ENCODE assay signal across 19 cellular contexts in the genomic region with DNA sequence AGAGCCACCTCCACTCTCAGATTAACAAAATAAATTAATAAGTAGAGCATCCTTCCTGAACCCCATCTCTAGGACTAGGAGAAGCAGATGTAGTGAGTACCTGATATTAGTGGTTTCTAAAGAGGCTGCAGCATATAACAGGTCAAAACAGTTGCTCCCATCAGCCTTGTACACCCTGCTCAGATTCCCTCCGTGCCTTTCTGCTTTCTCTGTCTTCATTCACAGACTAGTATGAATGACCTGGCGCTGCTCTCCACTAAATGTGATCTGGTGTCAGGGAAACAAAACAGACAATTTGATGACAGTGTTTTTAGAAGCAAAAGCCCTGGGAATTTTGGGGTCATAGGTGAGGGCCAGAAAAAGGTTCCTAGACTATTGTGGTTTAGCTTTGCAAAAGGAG. TPM values are rescaled to one million over a fixed set of nuclear protein-coding genes. Genes with fewer than 3 reads are reported as not detected.
A peak's percentile ranks its signal among the peaks of the same experiment; 100 is the strongest.
DNase-seq lines count a peak whose midpoint lies in the region; ATAC-seq, FAIRE-seq and TF ChIP-seq lines count a peak whose summit lies in the region.
"Had no signal": no experiment of that assay in that cellular context is flagged by ENCODE, and none has a peak within 500 bp of the region (broad histone marks: within the 10 kb centered on the region; RNA-seq: fewer than 3 reads in every experiment).

No MANE protein-coding gene starts in this region.

- H4K20me1 ChIP-seq in GM23338 (replicated peaks; ENCODE audit: insufficient read depth) (peaks cover 61% of the 10 kb centered on the region), K562 (replicated peaks; ENCODE audit: control insufficient read depth, insufficient read depth, low read length) (peaks cover 44% of the 10 kb centered on the region)

- TF ChIP-seq POLR2A in K562 (conservative IDR thresholded peaks at IDR 0.05) (no peak), H54 (IDR thresholded peaks at IDR 0.05; ENCODE audit: low read depth, low read length) (no peak)

- DNase-seq in AG08396 (ENCODE audit: low spot score), result peak; percentile 0
- DNase-seq in GM23338 (ENCODE audit: low spot score), result no peak
- peak in 2 of 4 experiments; percentile 3 to 5 for DNase-seq in K562 (ENCODE audit: extremely low read depth in 1 of 4, low spot score in 3 of 4)
- no peak for DNase-seq in neural crest cell (ENCODE audit: low read depth, low spot score)
- DNase-seq in H54 (ENCODE audit: insufficient read length, low spot score), result no peak
- DNase-seq in mesenteric fat pad (ENCODE audit: low spot score), result no peak
- DNase-seq in EL, result no peak
- no peak for DNase-seq in amygdala (lab: John Stamatoyannopoulos, UW)
- DNase-seq: CD4-positive, alpha-beta T cell; DND-41; GF-D8; NCI-H1417; NCI-H1930; NCI-H2171; NCI-H446 treated with DMSO at 0.1 percent for 48 hours; NCI-H748 treated with DMSO at 0.1 percent for 48 hours had no signal

- CTCF ChIA-PET in K562 (lab: Yijun Ruan, JAX; ENCODE audit: low intra/inter-chr PET ratio), result interaction anchor here (0.5 kb wide), 1 partner anchor 16 kb away, joined by 6 read pairs; no protein-coding TSS in a partner anchor

- H2AFZ ChIP-seq in GM23338 (no peak overlapping the region), K562 (ENCODE audit: low read depth, low read length) (no peak overlapping the region)

- H3K36me3 ChIP-seq in GM23338 (ENCODE audit: insufficient read depth) (peaks cover 23% of the 10 kb centered on the region), K562 (ENCODE audit: control insufficient read depth, insufficient read depth, low read length) (peaks cover 37% of the 10 kb centered on the region; the same call in 2 of the 3 replicates)

- H3K4me1 ChIP-seq in GM23338 (ENCODE audit: insufficient read depth), result peaks cover 42% of the 10 kb centered on the region
- H3K4me1 ChIP-seq in K562 (replicated peaks in 1 of 2; ENCODE audit: control insufficient read depth in 2 of 2, insufficient read depth in 2 of 2, low read length in 2 of 2), result peaks cover 41 to 51% of the 10 kb centered on the region in 2 experiments

- H3K27me3 Mint-ChIP-seq in GM23338 (ENCODE audit: insufficient read depth, low read depth, poor library complexity), result peaks cover 13% of the 10 kb centered on the region
- no peaks in the 10 kb centered on the region for H3K27me3 Mint-ChIP-seq in neural crest cell (ENCODE audit: low read depth)
- H3K27me3 Mint-ChIP-seq: CD4-positive, alpha-beta T cell had no signal

- H3F3A ChIP-seq in GM23338 (replicated peaks; ENCODE audit: low read depth), result 0 out of 2 replicates have a peak, but pooled peaks cover 9% of the 10 kb centered on the region

- TF ChIP-seq RAD21 in K562 (CRISPR knock-in tag; conservative IDR thresholded peaks at IDR 0.05 in 1 of 2, IDR thresholded peaks at IDR 0.05 in 1 of 2), result no peak

- POLR2A ChIA-PET in K562 (lab: Yijun Ruan, JAX), result interaction anchor here (0.9 to 22.4 kb wide), 9 partner anchors 1 to 283 kb away, joined by 3 to 547 read pairs (median 16); partner anchors contain the start of genes ATP5IF1, MED18, RCC1 and SESN2

- ATAC-seq in GM23338 (no peak), K562 (no peak)
- ATAC-seq: A549, Right ventricle myocardium inferior had no signal

- H3K4me3 ChIP-seq in GM23338 (no peak overlapping the region), K562 (no peak overlapping the region)
- H3K4me3 ChIP-seq: A549 had no signal

- H3K4me3 Mint-ChIP-seq in GM23338, result no peak overlapping the region; the same call in 2 of the 3 replicates
- H3K4me3 Mint-ChIP-seq in neural crest cell, result peak overlapping the region; percentile 1
- H3K4me3 Mint-ChIP-seq: CD4-positive, alpha-beta T cell had no signal

- peak overlapping the region; percentile 72; the same call in 1 of the 2 replicates for H3K27ac ChIP-seq in GM23338 (ENCODE audit: low read depth)
- peak overlapping the region; percentile 71; the same call in 1 of the 3 replicates for H3K27ac ChIP-seq in K562 (ENCODE audit: extremely low read depth, low read depth, low read length)
- H3K27ac ChIP-seq: A549 had no signal

- peaks cover 36% of the 10 kb centered on the region for H3K36me3 Mint-ChIP-seq in GM23338 (ENCODE audit: low read depth)
- no peaks in the 10 kb centered on the region for H3K36me3 Mint-ChIP-seq in neural crest cell (ENCODE audit: low read depth)

- H3K4me2 ChIP-seq in GM23338 (0 out of 2 replicates have a peak overlapping the region, but pooled peaks have one; percentile 43), K562 (ENCODE audit: insufficient read depth, low read length) (peak overlapping the region; percentile 68)
- H3K4me2 ChIP-seq: A549 had no signal

- in situ Hi-C loops in K562 (cut with MboI), result no loop called here

- no TSS peak for BruUV-seq in K562 (replicated peaks; lab: Mats Ljungman, UMichigan)

- no peak for TF ChIP-seq EP300 in K562 (IDR thresholded peaks at IDR 0.05; ENCODE audit: low read length)

- no peaks in the 10 kb centered on the region for H3K9me1 ChIP-seq in K562 (ENCODE audit: control insufficient read depth, insufficient read depth, low read length)

- no peaks in the 10 kb centered on the region for H3K9me3 Mint-ChIP-seq in GM23338
- H3K9me3 Mint-ChIP-seq in neural crest cell, result no peaks in the 10 kb centered on the region
- H3K9me3 Mint-ChIP-seq: CD4-positive, alpha-beta T cell had no signal

- H3K9me3 ChIP-seq in K562 (replicated peaks; ENCODE audit: control insufficient read depth, insufficient read depth, low read depth, low read length), result no peaks in the 10 kb centered on the region
- H3K9me3 ChIP-seq: A549 had no signal

- H3K4me1 Mint-ChIP-seq in GM23338 (peaks cover 50% of the 10 kb centered on the region), neural crest cell (peaks cover 27% of the 10 kb centered on the region)

- H3K9me2 ChIP-seq in GM23338 (ENCODE audit: insufficient read depth), result no peaks in the 10 kb centered on the region

- TF ChIP-seq CTCF in GM23338 (conservative IDR thresholded peaks at IDR 0.05; ENCODE audit: low read depth in 2 of 2) (no peak), K562 (IDR thresholded peaks at IDR 0.05 in 2 of 3, conservative IDR thresholded peaks at IDR 0.05 in 1 of 3; ENCODE audit: insufficient read depth in 2 of 3, low read depth in 1 of 3, low read length in 3 of 3) (no peak), neural crest cell (conservative IDR thresholded peaks at IDR 0.05) (no peak)

- FAIRE-seq in K562 (lab: Jason Lieb, UNC) (no peak), H54 (lab: Jason Lieb, UNC) (no peak)
- FAIRE-seq: A549, H1 had no signal

- H3K9ac ChIP-seq in K562 (ENCODE audit: insufficient read depth in 1 of 2, low read depth in 2 of 2, low read length in 2 of 2), result no peak overlapping the region

- H3K27ac Mint-ChIP-seq in GM23338, result no peak overlapping the region
- H3K27ac Mint-ChIP-seq in neural crest cell (ENCODE audit: unreplicated experiment), result no peak overlapping the region
- H3K27ac Mint-ChIP-seq: CD4-positive, alpha-beta T cell had no signal

- WGBS in K562 (ENCODE audit: insufficient coverage, low coverage, missing lambda C conversion rate), result 62% methylated on average over 2 of the region's 2 CpGs

- intact Hi-C loops in K562 (cut with micrococcal nuclease), result loop anchor here (2.0 kb wide), 1 partner anchor 19 kb away; no protein-coding TSS in a partner anchor

- no peaks in the 10 kb centered on the region for H3K27me3 ChIP-seq in GM23338 (ENCODE audit: insufficient read depth)
- no peaks in the 10 kb centered on the region for H3K27me3 ChIP-seq in K562 (ENCODE audit: control insufficient read depth in 2 of 2, insufficient read depth in 2 of 2, low read length in 2 of 2)

- peaks cover 87% of the 10 kb centered on the region for H3K79me2 ChIP-seq in GM23338 (replicated peaks; ENCODE audit: insufficient read depth)
- H3K79me2 ChIP-seq in K562 (ENCODE audit: control insufficient read depth, insufficient read depth, low read length), result peaks cover 73% of the 10 kb centered on the region

RNA-seq across cellular contexts. Expression of gene SESN2, which starts 8.3 kb away (rescaled TPM):
- total RNA-seq in GM23338 (2014; rRNA removed; shearing (Covaris generic)), result 43.6 and 52.1 TPM in 2 replicates
- 20.8 and 22.8 TPM in 2 replicates for polyA plus RNA-seq in GM23338 (2016; fragmentation: Nextera tagmentation; extraction: Ambion mirVana)
- total RNA-seq in K562 (2011; cell fraction: chromatin; rRNA removed; ENCODE audit: low replicate concordance), result 14.6 and 34.6 TPM in 2 replicates
- total RNA-seq in K562 (2011; cell fraction: nucleolus; rRNA removed), result 26.1 and 26.2 TPM in 2 replicates
- total RNA-seq in K562 (2011; cell fraction: nucleoplasm; rRNA removed), result 23.4 and 26.2 TPM in 2 replicates
- 54.4 and 55.3 TPM in 2 replicates for total RNA-seq in K562 (2014; rRNA removed)
- total RNA-seq in K562 (2014; rRNA removed; fragmentation: Illumina TruSeq; extraction: Trizol), result 16.8 and 16.9 TPM in 2 replicates
- total RNA-seq in K562 (2015; rRNA removed; fragmentation: Illumina TruSeq; extraction: Trizol), result 9.4 and 10.0 TPM in 2 replicates
- 61.1 and 71.3 TPM in 2 replicates for total RNA-seq in K562 (2021)
- 15.4 and 34.4 TPM in 2 replicates for polyA plus RNA-seq in K562 (2011; rRNA removed)
- 28.3 and 29.9 TPM in 2 replicates for polyA plus RNA-seq in K562 (2011; cell fraction: cytosol; rRNA removed)
- polyA plus RNA-seq in K562 (2011; cell fraction: nucleus; rRNA removed), result 26.7 and 31.1 TPM in 2 replicates
- polyA plus RNA-seq in K562 (2012), result 24.3 and 118 TPM in 2 replicates
- 47.6 and 61.0 TPM in 2 replicates for polyA plus RNA-seq in K562 (2014; fragmentation: Illumina TruSeq; extraction: Trizol)
- polyA plus RNA-seq in K562 (2014; fragmentation: Nextera tagmentation; extraction: Ambion mirVana), result 1 to 10 TPM; 3.7 to 5.4 TPM
- 40.8 and 47.3 TPM in 2 replicates for polyA plus RNA-seq in K562 (2014; rRNA removed)
- 13.4 and 14.9 TPM in 2 replicates for polyA minus RNA-seq in K562 (2011; rRNA and poly(A)+ RNA removed)
- polyA minus RNA-seq in K562 (2011; cell fraction: cytosol; rRNA and poly(A)+ RNA removed), result 15.4 and 28.6 TPM in 2 replicates
- polyA minus RNA-seq in K562 (2011; cell fraction: nucleus; rRNA and poly(A)+ RNA removed), result 6.6 and 11.0 TPM in 2 replicates
- 20.2 and 20.6 TPM in 2 replicates for total RNA-seq in neural crest cell
- 23.2 TPM for total RNA-seq in mesenteric fat pad

RNA-seq across cellular contexts. Expression of gene ATP5IF1, which starts 31.7 kb away (rescaled TPM):
- total RNA-seq in GM23338 (2014; rRNA removed; shearing (Covaris generic)), result 230 and 282 TPM in 2 replicates
- 1,325 and 1,405 TPM in 2 replicates for polyA plus RNA-seq in GM23338 (2016; fragmentation: Nextera tagmentation; extraction: Ambion mirVana)
- total RNA-seq in K562 (2011; cell fraction: chromatin; rRNA removed; ENCODE audit: low replicate concordance), result 48.2 and 59.7 TPM in 2 replicates
- 75.0 and 82.2 TPM in 2 replicates for total RNA-seq in K562 (2011; cell fraction: nucleolus; rRNA removed)
- 110 and 124 TPM in 2 replicates for total RNA-seq in K562 (2011; cell fraction: nucleoplasm; rRNA removed)
- 1,281 and 1,288 TPM in 2 replicates for total RNA-seq in K562 (2014; rRNA removed)
- total RNA-seq in K562 (2014; rRNA removed; fragmentation: Illumina TruSeq; extraction: Trizol), result 303 and 353 TPM in 2 replicates
- total RNA-seq in K562 (2015; rRNA removed; fragmentation: Illumina TruSeq; extraction: Trizol), result 425 and 445 TPM in 2 replicates
- total RNA-seq in K562 (2021), result 380 and 403 TPM in 2 replicates
- polyA plus RNA-seq in K562 (2011; rRNA removed), result 343 and 388 TPM in 2 replicates
- polyA plus RNA-seq in K562 (2011; cell fraction: cytosol; rRNA removed), result 299 and 407 TPM in 2 replicates
- 273 and 321 TPM in 2 replicates for polyA plus RNA-seq in K562 (2011; cell fraction: nucleus; rRNA removed)
- 405 and 915 TPM in 2 replicates for polyA plus RNA-seq in K562 (2012)
- 338 and 607 TPM in 2 replicates for polyA plus RNA-seq in K562 (2014; fragmentation: Illumina TruSeq; extraction: Trizol)
- polyA plus RNA-seq in K562 (2014; fragmentation: Nextera tagmentation; extraction: Ambion mirVana), result 100 to 1,000 TPM; 292 to 545 TPM
- polyA plus RNA-seq in K562 (2014; rRNA removed), result 1,422 and 1,500 TPM in 2 replicates
- polyA minus RNA-seq in K562 (2011; rRNA and poly(A)+ RNA removed), result 92.2 and 94.1 TPM in 2 replicates
- 78.4 and 106 TPM in 2 replicates for polyA minus RNA-seq in K562 (2011; cell fraction: cytosol; rRNA and poly(A)+ RNA removed)
- 40.0 and 57.4 TPM in 2 replicates for polyA minus RNA-seq in K562 (2011; cell fraction: nucleus; rRNA and poly(A)+ RNA removed)
- 125 and 127 TPM in 2 replicates for total RNA-seq in neural crest cell
- 50.7 TPM for total RNA-seq in mesenteric fat pad

RNA-seq across cellular contexts. Expression of gene DNAJC8, which starts 34.8 kb away (rescaled TPM):
- total RNA-seq in GM23338 (2014; rRNA removed; shearing (Covaris generic)), result 67.3 and 71.0 TPM in 2 replicates
- polyA plus RNA-seq in GM23338 (2016; fragmentation: Nextera tagmentation; extraction: Ambion mirVana), result 208 and 210 TPM in 2 replicates
- total RNA-seq in K562 (2011; cell fraction: chromatin; rRNA removed; ENCODE audit: low replicate concordance), result 32.8 and 70.6 TPM in 2 replicates
- 23.7 and 23.8 TPM in 2 replicates for total RNA-seq in K562 (2011; cell fraction: nucleolus; rRNA removed)
- total RNA-seq in K562 (2011; cell fraction: nucleoplasm; rRNA removed), result 45.8 and 58.7 TPM in 2 replicates
- 132 and 186 TPM in 2 replicates for total RNA-seq in K562 (2014; rRNA removed)
- total RNA-seq in K562 (2014; rRNA removed; fragmentation: Illumina TruSeq; extraction: Trizol), result 209 and 236 TPM in 2 replicates
- 220 and 230 TPM in 2 replicates for total RNA-seq in K562 (2015; rRNA removed; fragmentation: Illumina TruSeq; extraction: Trizol)
- 143 and 153 TPM in 2 replicates for total RNA-seq in K562 (2021)
- 150 and 176 TPM in 2 replicates for polyA plus RNA-seq in K562 (2011; rRNA removed)
- 82.1 and 115 TPM in 2 replicates for polyA plus RNA-seq in K562 (2011; cell fraction: cytosol; rRNA removed)
- 52.7 and 76.2 TPM in 2 replicates for polyA plus RNA-seq in K562 (2011; cell fraction: nucleus; rRNA removed)
- 151 and 153 TPM in 2 replicates for polyA plus RNA-seq in K562 (2012)
- polyA plus RNA-seq in K562 (2014; fragmentation: Illumina TruSeq; extraction: Trizol), result 279 and 343 TPM in 2 replicates
- polyA plus RNA-seq in K562 (2014; fragmentation: Nextera tagmentation; extraction: Ambion mirVana), result 100 to 1,000 TPM; 264 to 508 TPM
- polyA plus RNA-seq in K562 (2014; rRNA removed), result 180 and 202 TPM in 2 replicates
- polyA minus RNA-seq in K562 (2011; rRNA and poly(A)+ RNA removed), result 63.9 and 71.8 TPM in 2 replicates
- 25.2 and 30.5 TPM in 2 replicates for polyA minus RNA-seq in K562 (2011; cell fraction: cytosol; rRNA and poly(A)+ RNA removed)
- polyA minus RNA-seq in K562 (2011; cell fraction: nucleus; rRNA and poly(A)+ RNA removed), result 11.4 and 23.2 TPM in 2 replicates
- 132 and 138 TPM in 2 replicates for total RNA-seq in neural crest cell
- 70.7 TPM for total RNA-seq in mesenteric fat pad
